Comparison of ENCODE assay signal across 11 cellular contexts in genomic region chr7:109109558-109109957, GRCh38.
"Had no signal": no experiment of that assay in that cellular context is flagged by ENCODE, and none has a peak within 500 bp of the region (broad histone marks: within the 10 kb centered on the region; RNA-seq: fewer than 3 reads in every experiment).

No MANE protein-coding gene starts in this region.

- FAIRE-seq: H1, H54 had no signal

- H3K27ac ChIP-seq: GM23248 had no signal

- H3K4me3 ChIP-seq: GM23248, GM23338, HAP-1 had no signal

- ATAC-seq: GM23338, HCT116 had no signal

- DNase-seq: GM23248, GOT3, H7, H9, HCEC 1CT, HFFc6 had no signal

- H3K4me2 ChIP-seq: GM23338 had no signal

- H3K36me3 ChIP-seq: HAP-1 had no signal

- H3K9me3 ChIP-seq: HAP-1 had no signal

- H2AFZ ChIP-seq: GM23248, GM23338 had no signal

- H3K9ac ChIP-seq: GM23248 had no signal

- H3K4me1 ChIP-seq: HAP-1 had no signal
